In genomic region chr1:43879414-43879813, GRCh38 we compare ENCODE assay signal across 15 cellular contexts. TPM values are rescaled to one million over a fixed set of nuclear protein-coding genes. Genes with fewer than 3 reads are reported as not detected.
A peak's percentile ranks its signal among the peaks of the same experiment; 100 is the strongest.
DNase-seq lines count a peak whose midpoint lies in the region; ATAC-seq and TF ChIP-seq lines count a peak whose summit lies in the region.
"Had no signal": no experiment of that assay in that cellular context is flagged by ENCODE, and none has a peak within 500 bp of the region (broad histone marks: within the 10 kb centered on the region; RNA-seq: fewer than 3 reads in every experiment).

No MANE protein-coding gene starts in this region.

- H3K27ac ChIP-seq in RWPE2 (ENCODE audit: poor library complexity, severe bottlenecking) (peak overlapping the region; percentile 50), thymus (ENCODE audit: low read depth) (peak overlapping the region; percentile 85), spleen (no peak overlapping the region)
- H3K27ac ChIP-seq: transverse colon had no signal

- H3K36me3 ChIP-seq in RWPE2 (ENCODE audit: low read depth), result no peaks in the 10 kb centered on the region
- peaks cover 2% of the 10 kb centered on the region for H3K36me3 ChIP-seq in thymus (ENCODE audit: control insufficient read depth, insufficient read depth)
- peaks cover 0 to 32% (median 6%) of the 10 kb centered on the region in 6 donors for H3K36me3 ChIP-seq in spleen
- H3K36me3 ChIP-seq: transverse colon had no signal

- no peak for TF ChIP-seq POLR2A in spleen (IDR thresholded peaks at IDR 0.05)

- WGBS in thymus, result 99% methylated on average over 4 of the region's 4 CpGs
- WGBS in spleen, 5 donors, result 96 to 99% (median 98%) methylated on average over 4 of the region's 4 CpGs

- H3K27ac Mint-ChIP-seq in stimulated activated naive CD8-positive, alpha-beta T cell treated with anti-CD3 and anti-CD28 coated beads, Interleukin-15, amount 100 ng/mL, for 72 hours, result no peak overlapping the region
- H3K27ac Mint-ChIP-seq: B cell had no signal

- H3K4me3 ChIP-seq in RWPE2 (ENCODE audit: severe bottlenecking) (no peak overlapping the region), fibroblast of mammary gland (ENCODE audit: control insufficient read depth, low read depth, low read length) (no peak overlapping the region), thymus (ENCODE audit: low read length) (no peak overlapping the region), spleen (no peak overlapping the region)
- H3K4me3 ChIP-seq: transverse colon had no signal

- H3K4me1 ChIP-seq in RWPE2 (ENCODE audit: insufficient read depth, poor library complexity, severe bottlenecking) (peaks cover 20% of the 10 kb centered on the region), thymus (ENCODE audit: control insufficient read depth, insufficient read depth, low read length) (no peaks in the 10 kb centered on the region), spleen (no peaks in the 10 kb centered on the region)

- ATAC-seq in stimulated activated naive CD8-positive, alpha-beta T cell treated with anti-CD3 and anti-CD28 coated beads, Interleukin-15, amount 100 ng/mL, for 72 hours, result peak; percentile 12
- ATAC-seq in stimulated activated naive CD8-positive, alpha-beta T cell treated with anti-CD3 and anti-CD28 coated beads, Interleukin-15, Interleukin-2, amounts not matched to agents 100 U/mL and 50 U/mL, for 24 hours, result no peak
- peak; percentile 88 for ATAC-seq in RWPE2 (ENCODE audit: low read depth)
- no peak for ATAC-seq in HG02970 (IDR thresholded peaks at IDR 0.05; ENCODE audit: low FRiP score, unreplicated experiment)
- ATAC-seq in GM18907 (IDR thresholded peaks at IDR 0.05; ENCODE audit: unreplicated experiment), result no peak

- H3K4me3 Mint-ChIP-seq in stimulated activated naive CD8-positive, alpha-beta T cell treated with anti-CD3 and anti-CD28 coated beads, Interleukin-15, amount 100 ng/mL, for 72 hours, result no peak overlapping the region
- H3K4me3 Mint-ChIP-seq: B cell had no signal

- H3K27me3 Mint-ChIP-seq in stimulated activated naive CD8-positive, alpha-beta T cell treated with anti-CD3 and anti-CD28 coated beads, Interleukin-15, amount 100 ng/mL, for 72 hours, result no peaks in the 10 kb centered on the region
- H3K27me3 Mint-ChIP-seq: B cell had no signal

- no peak for DNase-seq in stimulated activated naive CD8-positive, alpha-beta T cell treated with anti-CD3 and anti-CD28 coated beads, Interleukin-15, amount 100 ng/mL, for 72 hours
- no peak for DNase-seq in stimulated activated naive CD8-positive, alpha-beta T cell treated with anti-CD3 and anti-CD28 coated beads, Interleukin-15, Interleukin-2, amounts not matched to agents 100 U/mL and 50 U/mL, for 24 hours
- DNase-seq in RWPE2 (ENCODE audit: low spot score), result no peak
- DNase-seq in fibroblast of mammary gland (ENCODE audit: low read depth), result peak; percentile 83
- no peak for DNase-seq in spleen
- DNase-seq: activated naive CD4-positive, alpha-beta T cell treated with anti-CD3 and anti-CD28 coated beads, Interleukin-2, amount 50 U/mL, for 16 hours; DND-41; erythroblast; NK-92 treated with Interleukin-12 subunit alpha and Interleukin-12 subunit beta, amount 100 ng/mL, for 24 hours; stimulated activated CD4-positive, alpha-beta T cell treated with anti-CD3 and anti-CD28 coated beads, Interleukin-15, amount 100 ng/mL, for 24 hours; transverse colon had no signal

- no peaks in the 10 kb centered on the region for H3K9me3 Mint-ChIP-seq in stimulated activated naive CD8-positive, alpha-beta T cell treated with anti-CD3 and anti-CD28 coated beads, Interleukin-15, amount 100 ng/mL, for 72 hours

- H3K9me3 ChIP-seq in RWPE2 (ENCODE audit: severe bottlenecking) (no peaks in the 10 kb centered on the region), thymus (ENCODE audit: control insufficient read depth) (no peaks in the 10 kb centered on the region), spleen (no peaks in the 10 kb centered on the region)
- H3K9me3 ChIP-seq: transverse colon had no signal

- no peaks in the 10 kb centered on the region for H3K27me3 ChIP-seq in RWPE2 (ENCODE audit: insufficient read depth, poor library complexity, severe bottlenecking)
- no peaks in the 10 kb centered on the region for H3K27me3 ChIP-seq in thymus (ENCODE audit: control insufficient read depth, insufficient read depth)
- H3K27me3 ChIP-seq in spleen (replicated peaks in 1 of 7), result no peaks in the 10 kb centered on the region
- H3K27me3 ChIP-seq: transverse colon had no signal

- intact Hi-C loops in spleen (cut with DNase I; ENCODE audit: low total_unique reads), result no loop called here

- no peak for TF ChIP-seq CTCF in RWPE2 (IDR thresholded peaks at IDR 0.05; ENCODE audit: poor library complexity, severe bottlenecking)
- no peak for TF ChIP-seq CTCF in fibroblast of mammary gland (conservative IDR thresholded peaks at IDR 0.05; ENCODE audit: control insufficient read depth, insufficient read depth, low read depth, low read length)
- no peak for TF ChIP-seq CTCF in spleen (IDR thresholded peaks at IDR 0.05 in 8 of 11, conservative IDR thresholded peaks at IDR 0.05 in 3 of 11)

- H3K4me1 Mint-ChIP-seq in stimulated activated naive CD8-positive, alpha-beta T cell treated with anti-CD3 and anti-CD28 coated beads, Interleukin-15, amount 100 ng/mL, for 72 hours, result no peaks in the 10 kb centered on the region
- H3K4me1 Mint-ChIP-seq: B cell had no signal

RNA-seq across cellular contexts. Expression of gene ARTN, which starts 54.2 kb away (rescaled TPM):
- polyA plus RNA-seq in thymus (1.5 TPM), spleen (1 to 10 TPM in 1 of 3 donors, under 1 TPM in 2; 0.35 to 1.2 (median 0.52) TPM)
- 1 to 10 TPM in 1 of 7 donors, under 1 TPM in 2, not detected in 4; 0.63 to 2.1 (median 0.81) TPM for total RNA-seq in spleen

Comparison
In these comparisons a context has a peak if more than half of its experiments do, and no peak if none do; other contexts are left out.
1. ATAC-seq: peak in stimulated activated naive CD8-positive, alpha-beta T cell treated with anti-CD3 and anti-CD28 coated beads, Interleukin-15, amount 100 ng/mL, for 72 hours (single experiment) and RWPE2 (single experiment); none in stimulated activated naive CD8-positive, alpha-beta T cell treated with anti-CD3 and anti-CD28 coated beads, Interleukin-15, Interleukin-2, amounts not matched to agents 100 U/mL and 50 U/mL, for 24 hours (single experiment), HG02970 (single experiment) and GM18907 (single experiment).
2. H3K27ac ChIP-seq: peak in RWPE2 (single experiment) and thymus (single experiment); none in spleen (0 of 8).